Comparison of ENCODE assay signal across 12 cellular contexts in the genomic region with DNA sequence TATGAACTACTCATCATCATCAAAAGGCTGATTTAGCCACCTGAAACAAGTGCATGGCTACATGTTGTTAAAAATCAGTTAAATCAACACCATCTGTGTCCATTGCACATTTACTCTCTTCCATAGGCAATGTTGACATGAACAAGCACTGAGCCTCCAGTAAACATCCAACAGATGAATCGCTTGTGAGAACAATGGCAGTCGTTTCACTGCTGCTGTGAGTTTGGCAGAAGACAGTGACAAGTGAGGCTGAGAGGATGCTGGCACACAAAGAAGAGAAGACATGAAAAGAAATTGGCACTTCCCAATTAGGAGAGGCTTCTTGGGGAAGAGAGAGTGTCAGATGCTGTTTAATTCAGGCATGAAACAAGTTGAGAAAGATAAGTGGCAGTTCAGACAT.
"Had no signal": no experiment of that assay in that cellular context is flagged by ENCODE, and none has a peak within 500 bp of the region (broad histone marks: within the 10 kb centered on the region; RNA-seq: fewer than 3 reads in every experiment).

No MANE protein-coding gene starts in this region.

- H3K27me3 ChIP-seq: adrenal gland, heart right ventricle, stomach had no signal

- DNase-seq: activated B cell treated with CpG ODN at 0.5 μM for 24 hours; activated CD4-positive, alpha-beta T cell treated with anti-CD3 and anti-CD28 coated beads, Interleukin-2, amount 10 ng/mL, durations not matched to agents 7 days and 5 days; activated naive CD4-positive, alpha-beta T cell treated with anti-CD3 and anti-CD28 coated beads, Interleukin-2, amount 50 U/mL, for 16 hours; adrenal gland; central memory CD4-positive, alpha-beta T cell; effector CD4-positive, alpha-beta T cell; heart right ventricle; mammary epithelial cell; natural killer cell; stimulated activated CD4-positive, alpha-beta T cell treated with anti-CD3 and anti-CD28 coated beads, Interleukin-4, amount 100 ng/mL, for 1 hour; stomach had no signal

- H3K27ac ChIP-seq: adrenal gland, coronary artery, heart right ventricle, stomach had no signal

- ATAC-seq: heart right ventricle, natural killer cell had no signal
